12 cellular contexts compared by ENCODE assay signal in genomic region chr5:9188131-9188530, GRCh38.
DNase-seq lines count a peak whose midpoint lies in the region; ATAC-seq and TF ChIP-seq lines count a peak whose summit lies in the region.
"Had no signal": no experiment of that assay in that cellular context is flagged by ENCODE, and none has a peak within 500 bp of the region (broad histone marks: within the 10 kb centered on the region; RNA-seq: fewer than 3 reads in every experiment).

No MANE protein-coding gene starts in this region.

- no peak overlapping the region for H3K9ac ChIP-seq in SK-N-SH

- WGBS in SK-N-SH (ENCODE audit: low lambda C conversion rate): 56% methylated on average over 5 of the region's 5 CpGs
- 81% methylated on average over 5 of the region's 5 CpGs for WGBS in right cardiac atrium

- peak overlapping the region; percentile 44; the same call in 1 of the 2 replicates for H2AFZ ChIP-seq in SK-N-SH (ENCODE audit: low read depth)

- H3K27me3 ChIP-seq in AG04450 (ENCODE audit: control insufficient read depth, insufficient read depth, low read length) (no peaks in the 10 kb centered on the region), SK-N-SH (ENCODE audit: insufficient read depth) (no peaks in the 10 kb centered on the region), lower lobe of right lung (ENCODE audit: low read depth) (no peaks in the 10 kb centered on the region), right cardiac atrium (ENCODE audit: control insufficient read depth, insufficient read depth) (no peaks in the 10 kb centered on the region), left ventricle myocardium inferior (ENCODE audit: low read depth) (no peaks in the 10 kb centered on the region)

- CTCF ChIA-PET in AG04450 (lab: Charles Lee): no interaction called here
- CTCF ChIA-PET in SK-N-SH (lab: Yijun Ruan, JAX): no interaction called here

- H3K4me3 ChIP-seq in AG04450 (ENCODE audit: low read depth, low read length) (no peak overlapping the region), SK-N-SH (ENCODE audit: low read depth in 2 of 2, low read length in 1 of 2) (no peak overlapping the region), fibroblast of villous mesenchyme (ENCODE audit: low read depth, low read length) (no peak overlapping the region), lower lobe of right lung (no peak overlapping the region), right cardiac atrium (ENCODE audit: low read length) (no peak overlapping the region), left ventricle myocardium inferior (no peak overlapping the region)

- no peaks in the 10 kb centered on the region for H4K20me1 ChIP-seq in SK-N-SH (ENCODE audit: insufficient read depth)

- no peaks in the 10 kb centered on the region for H3K36me3 ChIP-seq in SK-N-SH (replicated peaks in 1 of 2; ENCODE audit: control insufficient read depth in 1 of 2, insufficient read depth in 2 of 2, low read length in 1 of 2)
- no peaks in the 10 kb centered on the region for H3K36me3 ChIP-seq in lower lobe of right lung
- H3K36me3 ChIP-seq in left ventricle myocardium inferior: peaks cover 4% of the 10 kb centered on the region

- no peak for TF ChIP-seq CTCF in AG04450 (IDR thresholded peaks at IDR 0.05; ENCODE audit: low read depth, low read length)
- no peak for TF ChIP-seq CTCF in SK-N-SH (IDR thresholded peaks at IDR 0.05)
- no peak for TF ChIP-seq CTCF in fibroblast of villous mesenchyme (IDR thresholded peaks at IDR 0.05; ENCODE audit: insufficient read depth, low read depth, low read length)
- TF ChIP-seq CTCF in lower lobe of right lung (IDR thresholded peaks at IDR 0.05): no peak
- no peak for TF ChIP-seq CTCF in left ventricle myocardium inferior (IDR thresholded peaks at IDR 0.05; ENCODE audit: borderline replicate concordance)

- no peak overlapping the region for H3K4me2 ChIP-seq in SK-N-SH

- peak; percentile 58 for DNase-seq in AG04450 (ENCODE audit: low read depth, low spot score)
- no peak for DNase-seq in SK-N-SH
- DNase-seq in fibroblast of villous mesenchyme (ENCODE audit: low read depth): peak; percentile 92
- DNase-seq in lower lobe of right lung: no peak
- DNase-seq in right cardiac atrium: no peak
- no peak for DNase-seq in stimulated activated CD4-positive, alpha-beta T cell treated with anti-CD3 and anti-CD28 coated beads, Interleukin-4, amount 100 ng/mL, for 4 hours
- DNase-seq in left ventricle myocardium inferior: no peak
- DNase-seq: activated CD8-positive, alpha-beta memory T cell treated with anti-CD3 and anti-CD28 coated beads for 24 hours; amygdala; NCI-H524 treated with DMSO at 0.1 percent for 48 hours had no signal

- H3F3A ChIP-seq in SK-N-SH (replicated peaks; ENCODE audit: insufficient read depth): no peaks in the 10 kb centered on the region

- H3K79me2 ChIP-seq in SK-N-SH (ENCODE audit: insufficient read depth): no peaks in the 10 kb centered on the region

- no peaks in the 10 kb centered on the region for H3K9me2 ChIP-seq in SK-N-SH

- TF ChIP-seq RAD21 in SK-N-SH (IDR thresholded peaks at IDR 0.05; ENCODE audit: low read length): no peak

- peak; percentile 60 for ATAC-seq in GM18867 (IDR thresholded peaks at IDR 0.05; ENCODE audit: unreplicated experiment)
- ATAC-seq in lower lobe of right lung: no peak
- ATAC-seq in right cardiac atrium: no peak
- ATAC-seq: esophagus mucosa had no signal

- H3K9me3 ChIP-seq in AG04450 (ENCODE audit: control insufficient read depth, insufficient read depth, low read length): no peaks in the 10 kb centered on the region
- no peaks in the 10 kb centered on the region for H3K9me3 ChIP-seq in SK-N-SH
- H3K9me3 ChIP-seq in lower lobe of right lung: no peaks in the 10 kb centered on the region
- H3K9me3 ChIP-seq in right cardiac atrium (ENCODE audit: control insufficient read depth, low read length): peaks cover 4% of the 10 kb centered on the region
- H3K9me3 ChIP-seq in left ventricle myocardium inferior (replicated peaks): no peaks in the 10 kb centered on the region

- no peak for TF ChIP-seq EP300 in SK-N-SH (IDR thresholded peaks at IDR 0.05; ENCODE audit: borderline replicate concordance in 1 of 2, low read depth in 1 of 2, low read length in 1 of 2)

- intact Hi-C loops in lower lobe of right lung (cut with DNase I) (no loop called here), right cardiac atrium (cut with DNase I) (no loop called here), left ventricle myocardium inferior (cut with micrococcal nuclease) (no loop called here)

- H3K4me1 ChIP-seq in SK-N-SH (ENCODE audit: control insufficient read depth in 1 of 2, insufficient read depth in 2 of 2, low read depth in 1 of 2, low read length in 1 of 2): peaks cover 0 to 8% of the 10 kb centered on the region in 2 experiments; a peak in 1 of 4 replicates
- H3K4me1 ChIP-seq in lower lobe of right lung: no peaks in the 10 kb centered on the region
- no peaks in the 10 kb centered on the region for H3K4me1 ChIP-seq in right cardiac atrium (ENCODE audit: control insufficient read depth, insufficient read depth, low read length)
- no peaks in the 10 kb centered on the region for H3K4me1 ChIP-seq in left ventricle myocardium inferior

- peak overlapping the region; percentile 42 for H3K27ac ChIP-seq in AG04450 (ENCODE audit: low read depth, low read length)
- peak overlapping the region in 1 of 2 experiments; percentile 49; a peak in 2 of 4 replicates for H3K27ac ChIP-seq in SK-N-SH (ENCODE audit: low read depth in 2 of 2, low read length in 1 of 2)
- no peak overlapping the region for H3K27ac ChIP-seq in lower lobe of right lung
- no peak overlapping the region for H3K27ac ChIP-seq in right cardiac atrium (ENCODE audit: low read length)
- H3K27ac ChIP-seq in left ventricle myocardium inferior (replicated peaks): no peak overlapping the region

- POLR2A ChIA-PET in AG04450 (lab: Yijun Ruan, JAX) (no interaction called here), SK-N-SH (lab: Yijun Ruan, JAX) (no interaction called here)

TF ChIP-seq in SK-N-SH, 30 proteins besides CTCF, POLR2A, EP300 and RAD21 (continues in another document):
- TF ChIP-seq, protein P1, sequence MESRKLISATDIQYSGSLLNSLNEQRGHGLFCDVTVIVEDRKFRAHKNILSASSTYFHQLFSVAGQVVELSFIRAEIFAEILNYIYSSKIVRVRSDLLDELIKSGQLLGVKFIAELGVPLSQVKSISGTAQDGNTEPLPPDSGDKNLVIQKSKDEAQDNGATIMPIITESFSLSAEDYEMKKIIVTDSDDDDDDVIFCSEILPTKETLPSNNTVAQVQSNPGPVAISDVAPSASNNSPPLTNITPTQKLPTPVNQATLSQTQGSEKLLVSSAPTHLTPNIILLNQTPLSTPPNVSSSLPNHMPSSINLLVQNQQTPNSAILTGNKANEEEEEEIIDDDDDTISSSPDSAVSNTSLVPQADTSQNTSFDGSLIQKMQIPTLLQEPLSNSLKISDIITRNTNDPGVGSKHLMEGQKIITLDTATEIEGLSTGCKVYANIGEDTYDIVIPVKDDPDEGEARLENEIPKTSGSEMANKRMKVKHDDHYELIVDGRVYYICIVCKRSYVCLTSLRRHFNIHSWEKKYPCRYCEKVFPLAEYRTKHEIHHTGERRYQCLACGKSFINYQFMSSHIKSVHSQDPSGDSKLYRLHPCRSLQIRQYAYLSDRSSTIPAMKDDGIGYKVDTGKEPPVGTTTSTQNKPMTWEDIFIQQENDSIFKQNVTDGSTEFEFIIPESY (IDR thresholded peaks at IDR 0.05; ENCODE audit: borderline replicate concordance, low read depth): no peak
- TF ChIP-seq, protein P2, sequence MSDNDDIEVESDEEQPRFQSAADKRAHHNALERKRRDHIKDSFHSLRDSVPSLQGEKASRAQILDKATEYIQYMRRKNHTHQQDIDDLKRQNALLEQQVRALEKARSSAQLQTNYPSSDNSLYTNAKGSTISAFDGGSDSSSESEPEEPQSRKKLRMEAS (IDR thresholded peaks at IDR 0.05; ENCODE audit: low read depth): no peak
- TF ChIP-seq TCF12 (IDR thresholded peaks at IDR 0.05): no peak
- no peak for TF ChIP-seq RCOR1 (IDR thresholded peaks at IDR 0.05; ENCODE audit: low read length)
- TF ChIP-seq YY1 (IDR thresholded peaks at IDR 0.05; ENCODE audit: low read depth): no peak
- no peak for TF ChIP-seq FOSL2 (IDR thresholded peaks at IDR 0.05; ENCODE audit: borderline replicate concordance, low read depth)
- TF ChIP-seq RXRA (IDR thresholded peaks at IDR 0.05; ENCODE audit: borderline replicate concordance, low read depth): no peak
- TF ChIP-seq ELF1 (IDR thresholded peaks at IDR 0.05): no peak
- TF ChIP-seq JUND (IDR thresholded peaks at IDR 0.05): no peak
- no peak for TF ChIP-seq REST (IDR thresholded peaks at IDR 0.05; ENCODE audit: low read depth, low read length)
- TF ChIP-seq NRF1 (IDR thresholded peaks at IDR 0.05; ENCODE audit: low read depth, low read length): no peak

Comparison
In these comparisons a context has a peak if more than half of its experiments do, and no peak if none do; other contexts are left out.
1. DNase-seq: peak in AG04450 (single experiment) and fibroblast of villous mesenchyme (single experiment); none in SK-N-SH (single experiment), lower lobe of right lung (single experiment), right cardiac atrium (0 of 3), stimulated activated CD4-positive, alpha-beta T cell treated with anti-CD3 and anti-CD28 coated beads, Interleukin-4, amount 100 ng/mL, for 4 hours (0 of 2) and left ventricle myocardium inferior (single experiment).